ENCODE assay signal across 1 cellular context in genomic region chr12:109695961-109696461, GRCh38.
TF ChIP-seq lines count a peak whose summit lies in the region.

No MANE protein-coding gene starts in this region.

TF ChIP-seq in HepG2, 621 proteins besides CTCF, POLR2A, EP300 and RAD21 (continued from another document):
- TF ChIP-seq PBX3 (CRISPR knock-in tag; IDR thresholded peaks at IDR 0.05; ENCODE audit: borderline replicate concordance) (no peak), SOX6 (IDR thresholded peaks at IDR 0.05) (no peak), SOX6 (CRISPR knock-in tag; IDR thresholded peaks at IDR 0.05) (peak; percentile 46; the same call in 1 of the 2 replicates), RAD51 (IDR thresholded peaks at IDR 0.05; ENCODE audit: borderline replicate concordance) (no peak), U2AF2 (IDR thresholded peaks at IDR 0.05; ENCODE audit: low read depth, low read length) (no peak), KDM2A (CRISPR knock-in tag; IDR thresholded peaks at IDR 0.05; ENCODE audit: borderline replicate concordance, low read depth) (0 out of 2 replicates have a peak, but pooled peaks have one; percentile 15), ZNF770 (CRISPR knock-in tag; IDR thresholded peaks at IDR 0.05) (no peak), ZNF343 (CRISPR knock-in tag; IDR thresholded peaks at IDR 0.05) (no peak), HNRNPL (IDR thresholded peaks at IDR 0.05; ENCODE audit: low read depth, low read length) (no peak), ARID5B (CRISPR knock-in tag; IDR thresholded peaks at IDR 0.05) (peak; percentile 28; the same call in 1 of the 2 replicates), ZZZ3 (CRISPR knock-in tag; IDR thresholded peaks at IDR 0.05; ENCODE audit: borderline replicate concordance) (no peak), RXRA (CRISPR knock-in tag; IDR thresholded peaks at IDR 0.05) (peak; percentile 40; the same call in 1 of the 2 replicates), EHMT2 (IDR thresholded peaks at IDR 0.05; ENCODE audit: borderline replicate concordance, low read depth, low read length) (no peak), ZNF512 (CRISPR knock-in tag; IDR thresholded peaks at IDR 0.05) (no peak), ESRRA (CRISPR knock-in tag; IDR thresholded peaks at IDR 0.05; ENCODE audit: low read depth) (no peak), SNAPC2 (CRISPR knock-in tag; IDR thresholded peaks at IDR 0.05) (no peak), ZNF772 (CRISPR knock-in tag; IDR thresholded peaks at IDR 0.05) (no peak), SAP130 (CRISPR knock-in tag; IDR thresholded peaks at IDR 0.05; ENCODE audit: low read depth) (peak; percentile 33), DPF2 (CRISPR knock-in tag; IDR thresholded peaks at IDR 0.05; ENCODE audit: borderline replicate concordance, low read depth) (no peak)
